ENCODE assay signal across 1 cellular context in genomic region chr14:32201816-32202467, GRCh38.
A peak's percentile ranks its signal among the peaks of the same experiment; 100 is the strongest.
TF ChIP-seq lines count a peak whose summit lies in the region.

Gene RNU6-7, plus strand, starts transcription at chr14:32202045.

TF ChIP-seq in K562, 482 proteins besides CTCF, POLR2A, EP300 and RAD21 (continued from another document and continues in another):
- no peak for TF ChIP-seq CHAMP1 (IDR thresholded peaks at IDR 0.05)
- no peak for TF ChIP-seq ZNF165 (CRISPR knock-in tag; IDR thresholded peaks at IDR 0.05; ENCODE audit: borderline replicate concordance)
- TF ChIP-seq BDP1 (IDR thresholded peaks at IDR 0.05; ENCODE audit: insufficient read depth, insufficient read length), result peak; percentile 21
- TF ChIP-seq SMARCA4 (IDR thresholded peaks at IDR 0.05), result no peak
- TF ChIP-seq ZNF280B (CRISPR knock-in tag; IDR thresholded peaks at IDR 0.05), result no peak
- TF ChIP-seq BCOR (IDR thresholded peaks at IDR 0.05), result no peak
- no peak for TF ChIP-seq PHF20 (IDR thresholded peaks at IDR 0.05; ENCODE audit: partially characterized antibody)
- TF ChIP-seq, protein P1, sequence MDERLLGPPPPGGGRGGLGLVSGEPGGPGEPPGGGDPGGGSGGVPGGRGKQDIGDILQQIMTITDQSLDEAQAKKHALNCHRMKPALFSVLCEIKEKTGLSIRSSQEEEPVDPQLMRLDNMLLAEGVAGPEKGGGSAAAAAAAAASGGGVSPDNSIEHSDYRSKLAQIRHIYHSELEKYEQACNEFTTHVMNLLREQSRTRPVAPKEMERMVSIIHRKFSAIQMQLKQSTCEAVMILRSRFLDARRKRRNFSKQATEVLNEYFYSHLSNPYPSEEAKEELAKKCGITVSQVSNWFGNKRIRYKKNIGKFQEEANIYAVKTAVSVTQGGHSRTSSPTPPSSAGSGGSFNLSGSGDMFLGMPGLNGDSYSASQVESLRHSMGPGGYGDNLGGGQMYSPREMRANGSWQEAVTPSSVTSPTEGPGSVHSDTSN (CRISPR knock-in tag; IDR thresholded peaks at IDR 0.05; ENCODE audit: low read depth), result no peak
- TF ChIP-seq, protein P1 (tag; conservative IDR thresholded peaks at IDR 0.05; ENCODE audit: low read depth), result no peak
- no peak for TF ChIP-seq NR1H2 (CRISPR knock-in tag; IDR thresholded peaks at IDR 0.05)
- TF ChIP-seq ZNF408 (CRISPR knock-in tag; IDR thresholded peaks at IDR 0.05; ENCODE audit: low read depth), result no peak
- no peak for TF ChIP-seq CREB1 (IDR thresholded peaks at IDR 0.05)
- TF ChIP-seq CREB1 (CRISPR knock-in tag; IDR thresholded peaks at IDR 0.05), result no peak
- TF ChIP-seq ZNF232 (CRISPR knock-in tag; IDR thresholded peaks at IDR 0.05), result no peak
- no peak for TF ChIP-seq ZNF277 (CRISPR knock-in tag; IDR thresholded peaks at IDR 0.05; ENCODE audit: borderline replicate concordance)
- TF ChIP-seq GABPB2 (CRISPR knock-in tag; conservative IDR thresholded peaks at IDR 0.05), result no peak
- TF ChIP-seq C11orf30 (IDR thresholded peaks at IDR 0.05; ENCODE audit: low read depth), result 0 out of 2 replicates have a peak, but pooled peaks have one; percentile 4
- no peak for TF ChIP-seq TCF3 (CRISPR knock-in tag; IDR thresholded peaks at IDR 0.05)
- TF ChIP-seq, protein P2, sequence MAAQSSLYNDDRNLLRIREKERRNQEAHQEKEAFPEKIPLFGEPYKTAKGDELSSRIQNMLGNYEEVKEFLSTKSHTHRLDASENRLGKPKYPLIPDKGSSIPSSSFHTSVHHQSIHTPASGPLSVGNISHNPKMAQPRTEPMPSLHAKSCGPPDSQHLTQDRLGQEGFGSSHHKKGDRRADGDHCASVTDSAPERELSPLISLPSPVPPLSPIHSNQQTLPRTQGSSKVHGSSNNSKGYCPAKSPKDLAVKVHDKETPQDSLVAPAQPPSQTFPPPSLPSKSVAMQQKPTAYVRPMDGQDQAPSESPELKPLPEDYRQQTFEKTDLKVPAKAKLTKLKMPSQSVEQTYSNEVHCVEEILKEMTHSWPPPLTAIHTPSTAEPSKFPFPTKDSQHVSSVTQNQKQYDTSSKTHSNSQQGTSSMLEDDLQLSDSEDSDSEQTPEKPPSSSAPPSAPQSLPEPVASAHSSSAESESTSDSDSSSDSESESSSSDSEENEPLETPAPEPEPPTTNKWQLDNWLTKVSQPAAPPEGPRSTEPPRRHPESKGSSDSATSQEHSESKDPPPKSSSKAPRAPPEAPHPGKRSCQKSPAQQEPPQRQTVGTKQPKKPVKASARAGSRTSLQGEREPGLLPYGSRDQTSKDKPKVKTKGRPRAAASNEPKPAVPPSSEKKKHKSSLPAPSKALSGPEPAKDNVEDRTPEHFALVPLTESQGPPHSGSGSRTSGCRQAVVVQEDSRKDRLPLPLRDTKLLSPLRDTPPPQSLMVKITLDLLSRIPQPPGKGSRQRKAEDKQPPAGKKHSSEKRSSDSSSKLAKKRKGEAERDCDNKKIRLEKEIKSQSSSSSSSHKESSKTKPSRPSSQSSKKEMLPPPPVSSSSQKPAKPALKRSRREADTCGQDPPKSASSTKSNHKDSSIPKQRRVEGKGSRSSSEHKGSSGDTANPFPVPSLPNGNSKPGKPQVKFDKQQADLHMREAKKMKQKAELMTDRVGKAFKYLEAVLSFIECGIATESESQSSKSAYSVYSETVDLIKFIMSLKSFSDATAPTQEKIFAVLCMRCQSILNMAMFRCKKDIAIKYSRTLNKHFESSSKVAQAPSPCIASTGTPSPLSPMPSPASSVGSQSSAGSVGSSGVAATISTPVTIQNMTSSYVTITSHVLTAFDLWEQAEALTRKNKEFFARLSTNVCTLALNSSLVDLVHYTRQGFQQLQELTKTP (IDR thresholded peaks at IDR 0.05; ENCODE audit: low read depth in 1 of 2, partially characterized antibody in 2 of 2), result peak in 1 of 2 experiments; percentile 65
- no peak for TF ChIP-seq ZNF644 (tag; IDR thresholded peaks at IDR 0.05; ENCODE audit: low read depth)
- no peak for TF ChIP-seq CREB3L1 (IDR thresholded peaks at IDR 0.05; ENCODE audit: borderline replicate concordance, low read depth)
- TF ChIP-seq CREB3 (tag; conservative IDR thresholded peaks at IDR 0.05; ENCODE audit: low read depth), result no peak
- TF ChIP-seq SAFB (IDR thresholded peaks at IDR 0.05; ENCODE audit: borderline replicate concordance, low read depth, low read length), result no peak
- TF ChIP-seq ZNF77 (CRISPR knock-in tag; IDR thresholded peaks at IDR 0.05), result no peak
- TF ChIP-seq, protein P3, sequence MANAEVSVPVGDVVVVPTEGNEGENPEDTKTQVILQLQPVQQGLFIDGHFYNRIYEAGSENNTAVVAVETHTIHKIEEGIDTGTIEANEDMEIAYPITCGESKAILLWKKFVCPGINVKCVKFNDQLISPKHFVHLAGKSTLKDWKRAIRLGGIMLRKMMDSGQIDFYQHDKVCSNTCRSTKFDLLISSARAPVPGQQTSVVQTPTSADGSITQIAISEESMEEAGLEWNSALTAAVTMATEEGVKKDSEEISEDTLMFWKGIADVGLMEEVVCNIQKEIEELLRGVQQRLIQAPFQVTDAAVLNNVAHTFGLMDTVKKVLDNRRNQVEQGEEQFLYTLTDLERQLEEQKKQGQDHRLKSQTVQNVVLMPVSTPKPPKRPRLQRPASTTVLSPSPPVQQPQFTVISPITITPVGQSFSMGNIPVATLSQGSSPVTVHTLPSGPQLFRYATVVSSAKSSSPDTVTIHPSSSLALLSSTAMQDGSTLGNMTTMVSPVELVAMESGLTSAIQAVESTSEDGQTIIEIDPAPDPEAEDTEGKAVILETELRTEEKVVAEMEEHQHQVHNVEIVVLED (CRISPR knock-in tag; IDR thresholded peaks at IDR 0.05), result no peak
- 0 out of 2 replicates have a peak, but pooled peaks have one; percentile 2 for TF ChIP-seq PHF8 (IDR thresholded peaks at IDR 0.05; ENCODE audit: borderline replicate concordance, low read length)
- TF ChIP-seq SRSF1 (IDR thresholded peaks at IDR 0.05; ENCODE audit: low read depth, low read length), result no peak
- TF ChIP-seq FOXM1 (IDR thresholded peaks at IDR 0.05; ENCODE audit: low read depth), result no peak
- TF ChIP-seq FOXM1 (CRISPR knock-in tag; IDR thresholded peaks at IDR 0.05; ENCODE audit: low read depth), result no peak
- no peak for TF ChIP-seq CEBPG (CRISPR knock-in tag; IDR thresholded peaks at IDR 0.05)
- TF ChIP-seq CEBPG (tag; conservative IDR thresholded peaks at IDR 0.05 in 1 of 2, IDR thresholded peaks at IDR 0.05 in 1 of 2), result no peak
- peak; percentile 76 for TF ChIP-seq POLR3A (IDR thresholded peaks at IDR 0.05; ENCODE audit: borderline replicate concordance, extremely low read depth, insufficient read depth, insufficient read length)
- TF ChIP-seq U2AF1 (optimal IDR thresholded peaks at IDR 0.05; ENCODE audit: low read depth, low read length), result no peak
- TF ChIP-seq CXXC5 (CRISPR knock-in tag; IDR thresholded peaks at IDR 0.05), result peak; percentile 35; the same call in 1 of the 2 replicates
- TF ChIP-seq SNAPC5 (CRISPR knock-in tag; IDR thresholded peaks at IDR 0.05), result peak; percentile 82
- TF ChIP-seq HNRNPK (IDR thresholded peaks at IDR 0.05; ENCODE audit: low read depth, low read length, poor library complexity, severe bottlenecking), result no peak
- 0 out of 2 replicates have a peak, but pooled peaks have one; percentile 16 for TF ChIP-seq ZNF316 (IDR thresholded peaks at IDR 0.05)
- TF ChIP-seq, protein P4, sequence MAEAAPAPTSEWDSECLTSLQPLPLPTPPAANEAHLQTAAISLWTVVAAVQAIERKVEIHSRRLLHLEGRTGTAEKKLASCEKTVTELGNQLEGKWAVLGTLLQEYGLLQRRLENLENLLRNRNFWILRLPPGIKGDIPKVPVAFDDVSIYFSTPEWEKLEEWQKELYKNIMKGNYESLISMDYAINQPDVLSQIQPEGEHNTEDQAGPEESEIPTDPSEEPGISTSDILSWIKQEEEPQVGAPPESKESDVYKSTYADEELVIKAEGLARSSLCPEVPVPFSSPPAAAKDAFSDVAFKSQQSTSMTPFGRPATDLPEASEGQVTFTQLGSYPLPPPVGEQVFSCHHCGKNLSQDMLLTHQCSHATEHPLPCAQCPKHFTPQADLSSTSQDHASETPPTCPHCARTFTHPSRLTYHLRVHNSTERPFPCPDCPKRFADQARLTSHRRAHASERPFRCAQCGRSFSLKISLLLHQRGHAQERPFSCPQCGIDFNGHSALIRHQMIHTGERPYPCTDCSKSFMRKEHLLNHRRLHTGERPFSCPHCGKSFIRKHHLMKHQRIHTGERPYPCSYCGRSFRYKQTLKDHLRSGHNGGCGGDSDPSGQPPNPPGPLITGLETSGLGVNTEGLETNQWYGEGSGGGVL (CRISPR knock-in tag; IDR thresholded peaks at IDR 0.05), result no peak
- peak; percentile 95 for TF ChIP-seq TBP (optimal IDR thresholded peaks at IDR 0.05; ENCODE audit: low read depth, low read length)
- no peak for TF ChIP-seq HNRNPUL1 (IDR thresholded peaks at IDR 0.05; ENCODE audit: low read length)
- TF ChIP-seq L3MBTL2 (IDR thresholded peaks at IDR 0.05), result no peak
- TF ChIP-seq CREM (IDR thresholded peaks at IDR 0.05; ENCODE audit: low read depth), result 0 out of 2 replicates have a peak, but pooled peaks have one; percentile 16
- peak; percentile 48 for TF ChIP-seq POLR2H (tag; IDR thresholded peaks at IDR 0.05; ENCODE audit: low read depth)
- TF ChIP-seq NRF1 (conservative IDR thresholded peaks at IDR 0.05 in 1 of 2, IDR thresholded peaks at IDR 0.05 in 1 of 2), result peak; percentile 66 to 71
- TF ChIP-seq ZBTB8A (IDR thresholded peaks at IDR 0.05; ENCODE audit: partially characterized antibody), result no peak
- TF ChIP-seq ZNF143 (CRISPR knock-in tag; IDR thresholded peaks at IDR 0.05), result peak; percentile 67
- TF ChIP-seq ZNF695 (CRISPR knock-in tag; IDR thresholded peaks at IDR 0.05), result no peak
- TF ChIP-seq ZFX (CRISPR knock-in tag; IDR thresholded peaks at IDR 0.05), result no peak; the same call in 1 of the 2 replicates
- no peak for TF ChIP-seq WHSC1 (IDR thresholded peaks at IDR 0.05; ENCODE audit: low read length)
- no peak for TF ChIP-seq POLR2AphosphoS2 (IDR thresholded peaks at IDR 0.05; ENCODE audit: low read length)
- no peak for TF ChIP-seq ZNF76 (CRISPR knock-in tag; IDR thresholded peaks at IDR 0.05; ENCODE audit: borderline replicate concordance)
- no peak for TF ChIP-seq PTBP1 (IDR thresholded peaks at IDR 0.05; ENCODE audit: low read depth, low read length)
- TF ChIP-seq ZNF354B (CRISPR knock-in tag; IDR thresholded peaks at IDR 0.05), result no peak
